ENCODE assay signal across 12 cellular contexts in genomic region chr17:13346996-13347762, GRCh38.
DNase-seq lines count a peak whose midpoint lies in the region; ATAC-seq, FAIRE-seq and TF ChIP-seq lines count a peak whose summit lies in the region.
"Had no signal": no experiment of that assay in that cellular context is flagged by ENCODE, and none has a peak within 500 bp of the region (broad histone marks: within the 10 kb centered on the region; RNA-seq: fewer than 3 reads in every experiment).

No MANE protein-coding gene starts in this region.

- H2BK20ac ChIP-seq in H1 (ENCODE audit: low read length) = no peak overlapping the region

- H3K4me3 ChIP-seq in H1 (ENCODE audit: extremely low read depth in 1 of 4, insufficient read depth in 2 of 4, low read depth in 3 of 4, low read length in 4 of 4) (no peak overlapping the region), smooth muscle cell (no peak overlapping the region)
- no peak overlapping the region for H3K4me3 ChIP-seq in CD8-positive, alpha-beta T cell (ENCODE audit: low read depth, low read length)
- H3K4me3 ChIP-seq: prostate gland had no signal

- peaks cover 3% of the 10 kb centered on the region for H3K9me3 Mint-ChIP-seq in activated T-cell treated with anti-CD3 and anti-CD28 coated beads, Interleukin-2, amount 50 U/mL, for 4 hours
- H3K9me3 Mint-ChIP-seq in CD8-positive, alpha-beta T cell = peaks cover 4% of the 10 kb centered on the region

- H3K27me3 ChIP-seq in H1 (replicated peaks in 1 of 4; ENCODE audit: control insufficient read depth in 3 of 4, extremely low read depth in 1 of 4, insufficient read depth in 3 of 4, low read length in 3 of 4) = no peaks in the 10 kb centered on the region; a peak in 2 of 7 replicates
- H3K27me3 ChIP-seq in smooth muscle cell (ENCODE audit: low read depth) = no peaks in the 10 kb centered on the region
- H3K27me3 ChIP-seq in CD8-positive, alpha-beta T cell (ENCODE audit: insufficient read depth, low read length) = no peaks in the 10 kb centered on the region

- H3K9me3 ChIP-seq in H1 (ENCODE audit: insufficient read depth in 2 of 2, low read depth in 1 of 2, low read length in 1 of 2) (no peaks in the 10 kb centered on the region; a peak in 1 of 4 replicates), smooth muscle cell (replicated peaks; ENCODE audit: low read depth) (no peaks in the 10 kb centered on the region)
- H3K9me3 ChIP-seq in CD8-positive, alpha-beta T cell (ENCODE audit: low read length) = no peaks in the 10 kb centered on the region
- H3K9me3 ChIP-seq: prostate gland had no signal

- ATAC-seq in activated T-cell treated with anti-CD3 and anti-CD28 coated beads, Interleukin-2, amount 50 U/mL, for 4 hours = peak; percentile 64 to 72
- no peak for ATAC-seq in CD8-positive, alpha-beta T cell
- ATAC-seq in HG03039 (IDR thresholded peaks at IDR 0.05; ENCODE audit: unreplicated experiment) = no peak

- H3K23ac ChIP-seq in H1 (ENCODE audit: insufficient read length) = no peak overlapping the region

- intact Hi-C loops in CD8-positive, alpha-beta T cell (cut with DNase I, micrococcal nuclease) = no loop called here

- H3K36me3 Mint-ChIP-seq in activated T-cell treated with anti-CD3 and anti-CD28 coated beads, Interleukin-2, amount 50 U/mL, for 4 hours (ENCODE audit: insufficient read depth) = no peaks in the 10 kb centered on the region
- no peaks in the 10 kb centered on the region for H3K36me3 Mint-ChIP-seq in CD8-positive, alpha-beta T cell
- H3K36me3 Mint-ChIP-seq: CD4-positive, CD25-positive, alpha-beta regulatory T cell had no signal

- H3K4me1 ChIP-seq in H1 (replicated peaks in 1 of 4; ENCODE audit: control insufficient read depth in 3 of 4, insufficient read depth in 4 of 4, low read length in 3 of 4) (peaks cover 0 to 8% (median 0%) of the 10 kb centered on the region in 4 experiments; a peak in 1 of 7 replicates), smooth muscle cell (ENCODE audit: low read depth) (peaks cover 14% of the 10 kb centered on the region)
- H3K4me1 ChIP-seq in CD8-positive, alpha-beta T cell (ENCODE audit: insufficient read depth, low read length) = no peaks in the 10 kb centered on the region
- H3K4me1 ChIP-seq: prostate gland had no signal

- no peak overlapping the region for H2BK5ac ChIP-seq in H1 (ENCODE audit: low read depth, low read length)

- no peak overlapping the region for H2BK120ac ChIP-seq in H1 (replicated peaks; ENCODE audit: low read depth, low read length)

- H3K79me2 ChIP-seq in H1 (ENCODE audit: control insufficient read depth in 1 of 2, insufficient read depth in 2 of 2, low read length in 2 of 2) = no peaks in the 10 kb centered on the region
- H3K79me2 ChIP-seq in smooth muscle cell (ENCODE audit: low read depth) = no peaks in the 10 kb centered on the region

- POLR2A ChIA-PET in H1 (lab: Charles Lee; ENCODE audit: partially characterized antibody) = no interaction called here
- POLR2A ChIA-PET in CD8-positive, alpha-beta T cell (lab: Charles Lee) = no interaction called here

- CTCF ChIA-PET in H1 (lab: Charles Lee; ENCODE audit: partially characterized antibody) = interaction anchor here (0.9 to 1.4 kb wide), 2 partner anchors 12 to 230 kb away, joined by 3 read pairs; no protein-coding TSS in a partner anchor
- CTCF ChIA-PET in CD8-positive, alpha-beta T cell (lab: Charles Lee) = no interaction called here

- H4K8ac ChIP-seq in H1 (ENCODE audit: extremely low read depth, insufficient read depth, low read length) = no peak overlapping the region

- 0 out of 2 replicates have a peak, but pooled peaks cover 2% of the 10 kb centered on the region for H3K23me2 ChIP-seq in H1 (ENCODE audit: low read depth, low read length)

- TF ChIP-seq RAD21 in H1 (IDR thresholded peaks at IDR 0.05 in 1 of 2, conservative IDR thresholded peaks at IDR 0.05 in 1 of 2; ENCODE audit: low read depth in 2 of 2, low read length in 2 of 2) = no peak

- H3K27me3 Mint-ChIP-seq in activated T-cell treated with anti-CD3 and anti-CD28 coated beads, Interleukin-2, amount 50 U/mL, for 4 hours (ENCODE audit: low read depth) = peaks cover 3% of the 10 kb centered on the region
- H3K27me3 Mint-ChIP-seq in CD8-positive, alpha-beta T cell (ENCODE audit: low read depth) = peaks cover 5% of the 10 kb centered on the region
- H3K27me3 Mint-ChIP-seq: CD4-positive, CD25-positive, alpha-beta regulatory T cell had no signal

- H3K9ac ChIP-seq in H1 (replicated peaks in 1 of 4; ENCODE audit: extremely low read depth in 1 of 4, low read depth in 3 of 4, low read length in 3 of 4) (no peak overlapping the region), smooth muscle cell (ENCODE audit: low read depth) (peak overlapping the region; percentile 97)

- no peak overlapping the region for H2AK5ac ChIP-seq in H1 (ENCODE audit: low read depth, low read length)

- DNase-seq in activated T-cell treated with anti-CD3 and anti-CD28 coated beads, Interleukin-2, amount 50 U/mL, for 4 hours = no peak
- DNase-seq in activated T-cell treated with anti-CD3 and anti-CD28 coated beads for 4 hours (no peak), RPMI7951 (ENCODE audit: low read depth) (peak; percentile 97), H1 (ENCODE audit: low read depth in 1 of 2, low spot score in 2 of 2) (no peak), smooth muscle cell (lab: John Stamatoyannopoulos, UW; ENCODE audit: unreplicated experiment) (no peak), ecto neural progenitor cell (ENCODE audit: low spot score) (no peak)
- no peak for DNase-seq in CD8-positive, alpha-beta T cell
- DNase-seq: activated effector memory CD4-positive, alpha-beta T cell treated with anti-CD3 and anti-CD28 coated beads, Interleukin-2, amount 50 U/mL, for 16 hours; CD4-positive, CD25-positive, alpha-beta regulatory T cell had no signal

- no peak overlapping the region for H3K27ac ChIP-seq in H1 (ENCODE audit: low read depth, low read length)
- peak overlapping the region; percentile 100 for H3K27ac ChIP-seq in smooth muscle cell (ENCODE audit: low read depth)
- H3K27ac ChIP-seq in CD8-positive, alpha-beta T cell (ENCODE audit: low read depth, low read length) = no peak overlapping the region
- H3K27ac ChIP-seq: prostate gland had no signal

- H3K79me1 ChIP-seq in H1 (ENCODE audit: low read depth, low read length) = no peaks in the 10 kb centered on the region

- TF ChIP-seq CTCF in H1 (IDR thresholded peaks at IDR 0.05; ENCODE audit: control extremely low read depth in 1 of 3, insufficient read depth in 1 of 3, low read depth in 1 of 3, low read length in 3 of 3) (no peak), smooth muscle cell (IDR thresholded peaks at IDR 0.05; ENCODE audit: borderline replicate concordance, insufficient read depth, poor library complexity, severe bottlenecking) (no peak)
- no peak for TF ChIP-seq CTCF in CD8-positive, alpha-beta T cell (IDR thresholded peaks at IDR 0.05)

- no peak overlapping the region for H2BK12ac ChIP-seq in H1 (ENCODE audit: low read depth, low read length)

- H3K14ac ChIP-seq in H1 (ENCODE audit: insufficient read length) = no peak overlapping the region

- H3K4me2 ChIP-seq in H1 (ENCODE audit: insufficient read depth in 1 of 2, low read depth in 2 of 2, low read length in 2 of 2) (no peak overlapping the region), smooth muscle cell (peak overlapping the region; percentile 81)

- H2BK15ac ChIP-seq in H1 (ENCODE audit: low read length) = no peak overlapping the region

- TF ChIP-seq POLR2A in H1 (IDR thresholded peaks at IDR 0.05; ENCODE audit: control extremely low read depth in 1 of 2, low read depth in 2 of 2, low read length in 2 of 2) = no peak

- H4K5ac ChIP-seq in H1 (ENCODE audit: insufficient read length, low read depth, low read length) = no peak overlapping the region

- no peak overlapping the region for H3K18ac ChIP-seq in H1 (ENCODE audit: extremely low read depth, low read length)

- H3K4me1 Mint-ChIP-seq in activated T-cell treated with anti-CD3 and anti-CD28 coated beads, Interleukin-2, amount 50 U/mL, for 4 hours (ENCODE audit: low read depth) = peaks cover 5% of the 10 kb centered on the region
- H3K4me1 Mint-ChIP-seq in CD8-positive, alpha-beta T cell (ENCODE audit: low read depth) = no peaks in the 10 kb centered on the region
- H3K4me1 Mint-ChIP-seq: CD4-positive, CD25-positive, alpha-beta regulatory T cell had no signal

- H2AFZ ChIP-seq in H1 (ENCODE audit: low read length) = no peak overlapping the region
- H2AFZ ChIP-seq in smooth muscle cell (ENCODE audit: low read depth) = no peak overlapping the region

- H3K56ac ChIP-seq in H1 (replicated peaks; ENCODE audit: insufficient read length, low read depth, low read length) = no peak overlapping the region

- FAIRE-seq in H1 (lab: Jason Lieb, UNC) = no peak
- FAIRE-seq: GM19239 had no signal

- no peak for TF ChIP-seq EP300 in H1 (IDR thresholded peaks at IDR 0.05; ENCODE audit: borderline replicate concordance in 1 of 2, low read depth in 2 of 2, low read length in 2 of 2)

- peaks cover 37% of the 10 kb centered on the region for H3F3A ChIP-seq in smooth muscle cell (ENCODE audit: low read depth)

- no peak overlapping the region for H4K91ac ChIP-seq in H1 (replicated peaks; ENCODE audit: insufficient read length, low read length)

- H3K4ac ChIP-seq in H1 (replicated peaks; ENCODE audit: insufficient read length, low read depth, low read length) = no peak overlapping the region

- H3K27ac Mint-ChIP-seq in CD8-positive, alpha-beta T cell = no peak overlapping the region
- H3K27ac Mint-ChIP-seq: CD4-positive, CD25-positive, alpha-beta regulatory T cell had no signal

- H3K36me3 ChIP-seq in H1 (ENCODE audit: control insufficient read depth in 2 of 4, insufficient read depth in 4 of 4, low read length in 3 of 4) (no peaks in the 10 kb centered on the region), smooth muscle cell (ENCODE audit: low read depth) (no peaks in the 10 kb centered on the region)
- no peaks in the 10 kb centered on the region for H3K36me3 ChIP-seq in CD8-positive, alpha-beta T cell (ENCODE audit: insufficient read depth, low read length)
- H3K36me3 ChIP-seq: prostate gland had no signal

- H4K20me1 ChIP-seq in H1 (replicated peaks in 1 of 2; ENCODE audit: control insufficient read depth in 1 of 2, insufficient read depth in 2 of 2, low read length in 2 of 2) = no peaks in the 10 kb centered on the region
- no peaks in the 10 kb centered on the region for H4K20me1 ChIP-seq in smooth muscle cell (ENCODE audit: low read depth)

- no peak overlapping the region for H3K4me3 Mint-ChIP-seq in activated T-cell treated with anti-CD3 and anti-CD28 coated beads, Interleukin-2, amount 50 U/mL, for 4 hours
- no peak overlapping the region for H3K4me3 Mint-ChIP-seq in CD8-positive, alpha-beta T cell
- H3K4me3 Mint-ChIP-seq: CD4-positive, CD25-positive, alpha-beta regulatory T cell had no signal

- WGBS in H1 (ENCODE audit: extremely low coverage in 1 of 2, insufficient coverage in 1 of 2, insufficient read length in 1 of 2, insufficient replicate concordance in 2 of 2, low coverage in 1 of 2, low lambda C conversion rate in 2 of 2, missing lambda C conversion rate in 1 of 2), 2 experiments = 92% methylated on average over 10 of the region's 10 CpGs; no CpG with 5 or more reads in 1 of the 2 experiments
- 20% methylated on average over 10 of the region's 10 CpGs for WGBS in smooth muscle cell (ENCODE audit: low lambda C conversion rate)

Comparison
In these comparisons a context has a peak if more than half of its experiments do, and no peak if none do; other contexts are left out.
1. ATAC-seq: peak in activated T-cell treated with anti-CD3 and anti-CD28 coated beads, Interleukin-2, amount 50 U/mL, for 4 hours (2 of 2); none in CD8-positive, alpha-beta T cell (single experiment) and HG03039 (single experiment).